Comparison of ENCODE assay signal across 30 cellular contexts in the genomic region with DNA sequence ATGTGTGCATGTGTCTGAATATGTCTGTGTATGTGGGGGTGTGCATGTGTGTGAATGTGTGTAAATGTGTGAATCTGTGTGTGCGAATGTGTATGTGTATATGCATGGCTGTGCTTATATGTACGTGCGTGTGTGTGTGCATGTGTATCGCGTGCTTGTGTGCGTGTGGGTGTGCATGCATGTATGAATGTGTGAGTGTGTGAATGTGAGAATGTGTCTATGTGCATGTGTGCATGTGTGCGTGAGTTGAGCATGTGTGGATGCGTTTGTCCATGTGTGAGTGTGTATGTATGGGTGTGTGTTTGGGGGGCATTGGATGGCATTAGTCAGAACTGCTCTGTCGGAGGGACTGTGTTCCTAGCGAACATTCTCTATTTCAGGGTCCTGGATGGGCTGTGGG. TPM values are rescaled to one million over a fixed set of nuclear protein-coding genes. Genes with fewer than 3 reads are reported as not detected.
DNase-seq lines count a peak whose midpoint lies in the region; ATAC-seq, FAIRE-seq and TF ChIP-seq lines count a peak whose summit lies in the region.
"Had no signal": no experiment of that assay in that cellular context is flagged by ENCODE, and none has a peak within 500 bp of the region (broad histone marks: within the 10 kb centered on the region; RNA-seq: fewer than 3 reads in every experiment).

No MANE protein-coding gene starts in this region.

- no peak overlapping the region for H3K56ac ChIP-seq in H1 (replicated peaks; ENCODE audit: insufficient read length, low read depth, low read length)

- H3K27me3 ChIP-seq in Loucy (ENCODE audit: insufficient read depth, low read length, poor library complexity, severe bottlenecking) (no peaks in the 10 kb centered on the region), H1 (replicated peaks in 1 of 4; ENCODE audit: control insufficient read depth in 3 of 4, extremely low read depth in 1 of 4, insufficient read depth in 3 of 4, low read length in 3 of 4) (no peaks in the 10 kb centered on the region), neuronal stem cell (ENCODE audit: control insufficient read depth in 3 of 3, insufficient read depth in 3 of 3, low read depth in 1 of 3, low read length in 3 of 3) (peaks cover 0 to 13% (median 0%) of the 10 kb centered on the region in 3 experiments)
- H3K27me3 ChIP-seq: Peyer's patch had no signal

- H2BK20ac ChIP-seq in H1 (ENCODE audit: low read length): no peak overlapping the region

- H3K9ac ChIP-seq in Loucy (ENCODE audit: low read depth, low read length, poor library complexity, severe bottlenecking) (peak overlapping the region; percentile 92), H1 (replicated peaks in 1 of 4; ENCODE audit: extremely low read depth in 1 of 4, low read depth in 3 of 4, low read length in 3 of 4) (peak overlapping the region in 1 of 4 experiments; percentile 7; a peak in 1 of 7 replicates), neuronal stem cell (ENCODE audit: low read depth, low read length, poor library complexity) (no peak overlapping the region)
- H3K9ac ChIP-seq: GM23248 had no signal

- H3K4me3 ChIP-seq in Loucy (ENCODE audit: low read length, poor library complexity, severe bottlenecking) (peak overlapping the region; percentile 64), H1 (ENCODE audit: extremely low read depth in 1 of 4, insufficient read depth in 2 of 4, low read depth in 3 of 4, low read length in 4 of 4) (no peak overlapping the region), neuronal stem cell (ENCODE audit: low read length in 2 of 2) (peak overlapping the region in 1 of 2 donors; percentile 20)
- H3K4me3 ChIP-seq: A549, GM23248, K562, Peyer's patch, SK-N-MC had no signal

- DNase-seq in GM12891 (ENCODE audit: insufficient read length, low spot score) (no peak), H1 (ENCODE audit: low read depth in 1 of 2, low spot score in 2 of 2) (no peak), neuronal stem cell (ENCODE audit: low spot score) (no peak), hippocampal formation (lab: John Stamatoyannopoulos, UW) (no peak), DMS 273 (lab: John Stamatoyannopoulos, UW; ENCODE audit: unreplicated experiment) (no peak)
- DNase-seq: AML-193; Caco-2; CD8-positive, alpha-beta T cell; GM23248; H9; HFFc6; MM.1S; NCI-H1417; NCI-H187; NCI-H2081 treated with DMSO at 0.1 percent for 48 hours; NCI-H2171; NCI-H226; NCI-H510A; OCI-M1; Peyer's patch; SHP77 treated with DMSO at 0.1 percent for 48 hours had no signal

- POLR2A ChIA-PET in H1 (lab: Charles Lee; ENCODE audit: partially characterized antibody): no interaction called here

- no peak overlapping the region for H2AK5ac ChIP-seq in H1 (ENCODE audit: low read depth, low read length)
- no peak overlapping the region for H2AK5ac ChIP-seq in neuronal stem cell (ENCODE audit: low read depth, low read length)

- no peak overlapping the region for H3K4ac ChIP-seq in H1 (replicated peaks; ENCODE audit: insufficient read length, low read depth, low read length)
- H3K4ac ChIP-seq in neuronal stem cell (ENCODE audit: low read length): no peak overlapping the region

- H2AFZ ChIP-seq in Loucy (ENCODE audit: low read length): no peak overlapping the region
- no peak overlapping the region for H2AFZ ChIP-seq in H1 (ENCODE audit: low read length)
- no peak overlapping the region for H2AFZ ChIP-seq in neuronal stem cell (ENCODE audit: low read length)
- H2AFZ ChIP-seq: GM23248 had no signal

- 92% methylated on average over 10 of the region's 10 CpGs; no CpG with 5 or more reads in 1 of the 2 experiments for WGBS in H1 (ENCODE audit: extremely low coverage in 1 of 2, insufficient coverage in 1 of 2, insufficient read length in 1 of 2, insufficient replicate concordance in 2 of 2, low coverage in 1 of 2, low lambda C conversion rate in 2 of 2, missing lambda C conversion rate in 1 of 2), 2 experiments
- no CpG with 5 or more reads among the region's 10 CpGs for WGBS in neuronal stem cell (ENCODE audit: extremely low coverage in 2 of 2, insufficient read length in 2 of 2, insufficient replicate concordance in 1 of 2), 2 donors

- no peak for TF ChIP-seq RAD21 in H1 (IDR thresholded peaks at IDR 0.05 in 1 of 2, conservative IDR thresholded peaks at IDR 0.05 in 1 of 2; ENCODE audit: low read depth in 2 of 2, low read length in 2 of 2)

- TF ChIP-seq POLR2A in GM12891 (IDR thresholded peaks at IDR 0.05; ENCODE audit: low read depth, low read length) (no peak), H1 (IDR thresholded peaks at IDR 0.05; ENCODE audit: control extremely low read depth in 1 of 2, low read depth in 2 of 2, low read length in 2 of 2) (no peak)

- H4K5ac ChIP-seq in H1 (ENCODE audit: insufficient read length, low read depth, low read length): no peak overlapping the region

- H3K18ac ChIP-seq in H1 (ENCODE audit: extremely low read depth, low read length) (no peak overlapping the region), neuronal stem cell (ENCODE audit: low read length) (no peak overlapping the region)

- TF ChIP-seq EP300 in H1 (IDR thresholded peaks at IDR 0.05; ENCODE audit: borderline replicate concordance in 1 of 2, low read depth in 2 of 2, low read length in 2 of 2): no peak

- H2BK15ac ChIP-seq in H1 (ENCODE audit: low read length): 0 out of 2 replicates have a peak overlapping the region, but pooled peaks have one; percentile 20
- no peak overlapping the region for H2BK15ac ChIP-seq in neuronal stem cell (ENCODE audit: low read length)

- no peak overlapping the region for H4K8ac ChIP-seq in H1 (ENCODE audit: extremely low read depth, insufficient read depth, low read length)
- H4K8ac ChIP-seq in neuronal stem cell (ENCODE audit: low read depth, low read length): no peak overlapping the region

- H3K79me2 ChIP-seq in Loucy (ENCODE audit: insufficient read depth, low read length) (peaks cover 77% of the 10 kb centered on the region), H1 (ENCODE audit: control insufficient read depth in 1 of 2, insufficient read depth in 2 of 2, low read length in 2 of 2) (no peaks in the 10 kb centered on the region)

- H4K91ac ChIP-seq in H1 (replicated peaks; ENCODE audit: insufficient read length, low read length) (peak overlapping the region; percentile 78), neuronal stem cell (ENCODE audit: low read depth, low read length, poor library complexity) (no peak overlapping the region)

- no peaks in the 10 kb centered on the region for H3K9me2 ChIP-seq in Loucy (replicated peaks; ENCODE audit: low read depth, low read length)

- H2BK120ac ChIP-seq in H1 (replicated peaks; ENCODE audit: low read depth, low read length) (no peak overlapping the region), neuronal stem cell (ENCODE audit: low read depth, low read length) (no peak overlapping the region)

- H4K20me1 ChIP-seq in Loucy (ENCODE audit: insufficient read depth, low read length, poor library complexity, severe bottlenecking) (no peaks in the 10 kb centered on the region), H1 (replicated peaks in 1 of 2; ENCODE audit: control insufficient read depth in 1 of 2, insufficient read depth in 2 of 2, low read length in 2 of 2) (peaks cover 0 to 6% of the 10 kb centered on the region in 2 experiments)

- H2BK5ac ChIP-seq in H1 (ENCODE audit: low read depth, low read length) (no peak overlapping the region), neuronal stem cell (ENCODE audit: low read length) (no peak overlapping the region)

- H3F3A ChIP-seq in Loucy (ENCODE audit: low read depth): peaks cover 11% of the 10 kb centered on the region

- H3K14ac ChIP-seq in H1 (ENCODE audit: insufficient read length): no peak overlapping the region
- peak overlapping the region; percentile 27 for H3K14ac ChIP-seq in neuronal stem cell (ENCODE audit: low read length)

- CTCF ChIA-PET in H1 (lab: Charles Lee; ENCODE audit: partially characterized antibody): no interaction called here

- TF ChIP-seq CTCF in Loucy (conservative IDR thresholded peaks at IDR 0.05; ENCODE audit: low read length) (no peak), H1 (IDR thresholded peaks at IDR 0.05; ENCODE audit: control extremely low read depth in 1 of 3, insufficient read depth in 1 of 3, low read depth in 1 of 3, low read length in 3 of 3) (no peak)

- 0 out of 2 replicates have a peak overlapping the region, but pooled peaks have one; percentile 9 for H2BK12ac ChIP-seq in H1 (ENCODE audit: low read depth, low read length)
- H2BK12ac ChIP-seq in neuronal stem cell (ENCODE audit: low read length): no peak overlapping the region

- H3K4me1 ChIP-seq in Loucy (ENCODE audit: insufficient read depth, low read length, poor library complexity, severe bottlenecking): peaks cover 89% of the 10 kb centered on the region
- H3K4me1 ChIP-seq in H1 (replicated peaks in 1 of 4; ENCODE audit: control insufficient read depth in 3 of 4, insufficient read depth in 4 of 4, low read length in 3 of 4): peaks cover 0 to 6% (median 4%) of the 10 kb centered on the region in 4 experiments; a peak in 4 of 7 replicates
- peaks cover 0 to 2% of the 10 kb centered on the region in 2 donors for H3K4me1 ChIP-seq in neuronal stem cell (ENCODE audit: control insufficient read depth in 2 of 2, insufficient read depth in 1 of 2, low read depth in 1 of 2, low read length in 2 of 2)
- H3K4me1 ChIP-seq: Peyer's patch had no signal

- H3K23ac ChIP-seq in H1 (ENCODE audit: insufficient read length) (no peak overlapping the region), neuronal stem cell (ENCODE audit: low read depth, low read length, poor library complexity) (no peak overlapping the region)

- H3K27ac ChIP-seq in H1 (ENCODE audit: low read depth, low read length) (no peak overlapping the region), neuronal stem cell (replicated peaks; ENCODE audit: low read length) (no peak overlapping the region)
- H3K27ac ChIP-seq: A549, C4-2B, GM23248, HL-60, Peyer's patch, SK-N-MC had no signal

- peaks cover 3% of the 10 kb centered on the region; the same call in 1 of the 2 replicates for H3K23me2 ChIP-seq in H1 (ENCODE audit: low read depth, low read length)

- H3K79me1 ChIP-seq in H1 (ENCODE audit: low read depth, low read length) (no peaks in the 10 kb centered on the region), neuronal stem cell (ENCODE audit: low read depth, low read length) (no peaks in the 10 kb centered on the region)

- ATAC-seq in activated CD4-positive, CD25-positive, alpha-beta regulatory T cell treated with anti-CD3 and anti-CD28 coated beads, Interleukin-2, amount 50 U/mL, for 24 hours: no peak
- no peak for ATAC-seq in HG02970 (IDR thresholded peaks at IDR 0.05; ENCODE audit: low FRiP score, unreplicated experiment)
- ATAC-seq: A549; CD8-positive, alpha-beta T cell; K562 had no signal

- peak; percentile 55 for FAIRE-seq in GM12891 (lab: Jason Lieb, UNC)
- FAIRE-seq in H1 (lab: Jason Lieb, UNC): no peak
- FAIRE-seq: A549, K562 had no signal

- H3K36me3 ChIP-seq in Loucy (ENCODE audit: insufficient read depth, low read length) (no peaks in the 10 kb centered on the region), H1 (ENCODE audit: control insufficient read depth in 2 of 4, insufficient read depth in 4 of 4, low read length in 3 of 4) (no peaks in the 10 kb centered on the region; a peak in 1 of 8 replicates), neuronal stem cell (replicated peaks in 1 of 2; ENCODE audit: control insufficient read depth in 2 of 2, insufficient read depth in 2 of 2, low read length in 2 of 2) (no peaks in the 10 kb centered on the region)
- H3K36me3 ChIP-seq: Peyer's patch had no signal

- H3K9me3 ChIP-seq in Loucy (ENCODE audit: insufficient read depth, low read depth, low read length) (no peaks in the 10 kb centered on the region), H1 (ENCODE audit: insufficient read depth in 2 of 2, low read depth in 1 of 2, low read length in 1 of 2) (no peaks in the 10 kb centered on the region), neuronal stem cell (replicated peaks in 1 of 2; ENCODE audit: control insufficient read depth in 2 of 2, insufficient read depth in 1 of 2, low read depth in 1 of 2, low read length in 2 of 2) (no peaks in the 10 kb centered on the region)
- H3K9me3 ChIP-seq: A549, Caco-2, Peyer's patch had no signal

- H3K4me2 ChIP-seq in Loucy (ENCODE audit: low read depth, low read length, poor library complexity, severe bottlenecking): peak overlapping the region; percentile 76
- no peak overlapping the region for H3K4me2 ChIP-seq in H1 (ENCODE audit: insufficient read depth in 1 of 2, low read depth in 2 of 2, low read length in 2 of 2)
- H3K4me2 ChIP-seq in neuronal stem cell (ENCODE audit: insufficient read depth, low read length, poor library complexity, severe bottlenecking): no peak overlapping the region
- H3K4me2 ChIP-seq: A549 had no signal

RNA-seq across cellular contexts. Expression of a gene that starts 52.4 kb away (rescaled TPM):
- polyA plus RNA-seq in GM12891 (2012; ENCODE audit: low read depth, missing spikeins): 0.19 TPM
- not detected in 2 replicates for total RNA-seq in H1 (2021; fragmentation: NEBNext Ultra II Directional; extraction: Animal tissue kit (Norgen Biotek cat#: 25700))
- polyA plus RNA-seq in H1 (2011; rRNA removed): 0.02 TPM in 1 of 2 replicates, not detected in the other
- polyA plus RNA-seq in H1 (2011; cell fraction: cytosol; rRNA removed): not detected
- polyA plus RNA-seq in H1 (2011; cell fraction: nucleus; rRNA removed): not detected
- not detected in 4 replicates for polyA plus RNA-seq in H1 (2012, experiment 1 of 2)
- not detected for polyA plus RNA-seq in H1 (2012, experiment 2 of 2)
- polyA plus RNA-seq in H1 (2013, experiment 1 of 2): not detected
- not detected for polyA plus RNA-seq in H1 (2013, experiment 2 of 2)
- polyA minus RNA-seq in H1 (2011; rRNA and poly(A)+ RNA removed): not detected in 2 replicates
- polyA minus RNA-seq in H1 (2011; cell fraction: cytosol; rRNA and poly(A)+ RNA removed): not detected
- polyA minus RNA-seq in H1 (2011; cell fraction: nucleus; rRNA and poly(A)+ RNA removed): not detected
- polyA plus RNA-seq in neuronal stem cell (2013, experiment 1 of 2): not detected
- not detected for polyA plus RNA-seq in neuronal stem cell (2013, experiment 2 of 2)
- total RNA-seq: GM23248, H9, HFFc6, K562, LHCN-M2 had no signal
- polyA plus RNA-seq: A549, GM23248, K562 had no signal
